Comparison of ENCODE assay signal across 8 cellular contexts in the genomic region with DNA sequence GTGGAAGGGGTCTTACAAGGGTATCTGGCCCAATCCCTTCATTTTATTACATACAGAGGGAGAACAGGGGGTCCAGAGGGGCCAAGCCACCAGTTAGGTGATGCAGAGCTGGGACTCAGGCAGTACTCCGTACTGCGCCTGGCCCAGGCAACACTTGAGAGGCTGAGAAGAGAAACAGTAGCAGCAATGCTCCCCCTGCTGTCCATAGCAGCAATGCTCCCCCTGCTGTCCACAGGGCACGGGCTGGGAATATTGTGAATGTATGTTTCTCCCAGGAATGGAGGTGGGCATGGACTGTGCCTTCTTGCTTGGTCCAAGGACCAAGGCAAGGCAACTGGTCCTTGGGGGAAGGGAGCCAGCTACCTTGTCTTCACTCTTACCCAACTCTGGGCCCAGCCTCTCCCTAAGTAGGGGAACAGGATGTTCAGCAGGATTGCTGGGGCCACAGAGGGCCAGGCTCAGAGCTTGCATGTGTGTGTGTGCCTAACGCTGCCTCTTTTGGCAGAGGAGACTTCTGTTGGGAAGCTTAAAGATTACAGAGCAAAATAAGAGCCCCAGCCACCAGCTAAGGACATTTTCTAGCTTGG. TPM values are rescaled to one million over a fixed set of nuclear protein-coding genes. Genes with fewer than 3 reads are reported as not detected.
DNase-seq lines count a peak whose midpoint lies in the region; ATAC-seq and TF ChIP-seq lines count a peak whose summit lies in the region.

No MANE protein-coding gene starts in this region.

- intact Hi-C loops in activated CD4-positive, alpha-beta T cell treated with anti-CD3 and anti-CD28 coated beads, Interleukin-2, amount 10 ng/mL, durations not matched to agents 24 days and 14 days (cut with micrococcal nuclease): loop anchor here (10.0 kb wide), 1 partner anchor 308 kb away; the partner anchor contains the start of gene SPAG4

- no peak overlapping the region for H3K4me3 Mint-ChIP-seq in activated naive CD4-positive, alpha-beta T cell treated with anti-CD3 and anti-CD28 coated beads, Interleukin-2, amount 10 ng/mL, durations not matched to agents 7 days and 5 days
- H3K4me3 Mint-ChIP-seq in activated CD4-positive, alpha-beta T cell treated with anti-CD3 and anti-CD28 coated beads, Interleukin-2, amount 10 ng/mL, durations not matched to agents 24 days and 14 days: no peak overlapping the region

- H3K27me3 Mint-ChIP-seq in activated naive CD4-positive, alpha-beta T cell treated with anti-CD3 and anti-CD28 coated beads, Interleukin-2, amount 10 ng/mL, durations not matched to agents 7 days and 5 days: no peaks in the 10 kb centered on the region
- H3K27me3 Mint-ChIP-seq in activated CD4-positive, alpha-beta T cell treated with anti-CD3 and anti-CD28 coated beads, Interleukin-2, amount 10 ng/mL, durations not matched to agents 24 days and 14 days: no peaks in the 10 kb centered on the region

- no peak overlapping the region for H3K27ac Mint-ChIP-seq in activated naive CD4-positive, alpha-beta T cell treated with anti-CD3 and anti-CD28 coated beads, Interleukin-2, amount 10 ng/mL, durations not matched to agents 7 days and 5 days
- H3K27ac Mint-ChIP-seq in activated CD4-positive, alpha-beta T cell treated with anti-CD3 and anti-CD28 coated beads, Interleukin-2, amount 10 ng/mL, durations not matched to agents 24 days and 14 days: peak overlapping the region; percentile 92

- ATAC-seq in GM19023 (IDR thresholded peaks at IDR 0.05; ENCODE audit: unreplicated experiment) (no peak), HG02938 (IDR thresholded peaks at IDR 0.05; ENCODE audit: unreplicated experiment) (no peak)

- H3K4me3 ChIP-seq in fibroblast of pulmonary artery (replicated peaks; ENCODE audit: low read depth, low read length): no peak overlapping the region

- peak; percentile 45 for DNase-seq in activated naive CD4-positive, alpha-beta T cell treated with anti-CD3 and anti-CD28 coated beads, Interleukin-2, amount 10 ng/mL, durations not matched to agents 7 days and 5 days
- DNase-seq in activated naive CD4-positive, alpha-beta T cell (lab: John Stamatoyannopoulos, UW): no peak
- DNase-seq in NCI-H2171 (lab: John Stamatoyannopoulos, UW) (peak; percentile 19), fibroblast of pulmonary artery (ENCODE audit: low read depth) (peak; percentile 87), nucleus accumbens (lab: John Stamatoyannopoulos, UW) (peak in 32 of 56 donors; percentile 4 to 60 (median 16))
- peak; percentile 80 for DNase-seq in activated CD4-positive, alpha-beta T cell treated with anti-CD3 and anti-CD28 coated beads, Interleukin-2, amount 10 ng/mL, durations not matched to agents 24 days and 14 days

- peaks cover 32% of the 10 kb centered on the region for H3K4me1 Mint-ChIP-seq in activated naive CD4-positive, alpha-beta T cell treated with anti-CD3 and anti-CD28 coated beads, Interleukin-2, amount 10 ng/mL, durations not matched to agents 7 days and 5 days
- peaks cover 52% of the 10 kb centered on the region for H3K4me1 Mint-ChIP-seq in activated CD4-positive, alpha-beta T cell treated with anti-CD3 and anti-CD28 coated beads, Interleukin-2, amount 10 ng/mL, durations not matched to agents 24 days and 14 days

- H3K36me3 Mint-ChIP-seq in activated naive CD4-positive, alpha-beta T cell treated with anti-CD3 and anti-CD28 coated beads, Interleukin-2, amount 10 ng/mL, durations not matched to agents 7 days and 5 days: peaks cover 3% of the 10 kb centered on the region
- H3K36me3 Mint-ChIP-seq in activated CD4-positive, alpha-beta T cell treated with anti-CD3 and anti-CD28 coated beads, Interleukin-2, amount 10 ng/mL, durations not matched to agents 24 days and 14 days (ENCODE audit: low read depth): peaks cover 6% of the 10 kb centered on the region

- CTCF ChIA-PET in activated naive CD4-positive, alpha-beta T cell treated with anti-CD3 and anti-CD28 coated beads, Interleukin-2, amount 10 ng/mL, durations not matched to agents 7 days and 5 days (lab: Charles Lee): interaction anchor here (0.6 to 8.6 kb wide), 20 partner anchors 8 to 191 kb away, joined by 3 to 104 read pairs (median 6); partner anchors contain the start of genes EDEM2, EIF6, GDF5 and MMP24OS

- peak; percentile 95 for TF ChIP-seq CTCF in fibroblast of pulmonary artery (IDR thresholded peaks at IDR 0.05; ENCODE audit: low read length, missing control alignments)

- H3K9me3 Mint-ChIP-seq in activated naive CD4-positive, alpha-beta T cell treated with anti-CD3 and anti-CD28 coated beads, Interleukin-2, amount 10 ng/mL, durations not matched to agents 7 days and 5 days: no peaks in the 10 kb centered on the region
- H3K9me3 Mint-ChIP-seq in activated CD4-positive, alpha-beta T cell treated with anti-CD3 and anti-CD28 coated beads, Interleukin-2, amount 10 ng/mL, durations not matched to agents 24 days and 14 days: no peaks in the 10 kb centered on the region

RNA-seq across cellular contexts. Expression of gene FAM83C, which starts 14.8 kb away (rescaled TPM):
- total RNA-seq in activated CD4-positive, alpha-beta T cell treated with anti-CD3 and anti-CD28 coated beads, Interleukin-2, amount 10 ng/mL, durations not matched to agents 24 days and 14 days: not detected in 2 replicates

RNA-seq across cellular contexts. Expression of gene EIF6, which starts 22.5 kb away (rescaled TPM):
- 211 and 216 TPM in 2 replicates for total RNA-seq in activated CD4-positive, alpha-beta T cell treated with anti-CD3 and anti-CD28 coated beads, Interleukin-2, amount 10 ng/mL, durations not matched to agents 24 days and 14 days

RNA-seq across cellular contexts. Expression of gene MMP24OS, which starts 29.1 kb away (rescaled TPM):
- 26.2 and 27.3 TPM in 2 replicates for total RNA-seq in activated CD4-positive, alpha-beta T cell treated with anti-CD3 and anti-CD28 coated beads, Interleukin-2, amount 10 ng/mL, durations not matched to agents 24 days and 14 days

Comparison
In these comparisons a context has a peak if more than half of its experiments do, and no peak if none do; other contexts are left out.
1. DNase-seq: peak in activated naive CD4-positive, alpha-beta T cell treated with anti-CD3 and anti-CD28 coated beads, Interleukin-2, amount 10 ng/mL, durations not matched to agents 7 days and 5 days (single experiment), NCI-H2171 (single experiment), activated CD4-positive, alpha-beta T cell treated with anti-CD3 and anti-CD28 coated beads, Interleukin-2, amount 10 ng/mL, durations not matched to agents 24 days and 14 days (single experiment), fibroblast of pulmonary artery (single experiment) and nucleus accumbens (32 of 56); none in activated naive CD4-positive, alpha-beta T cell (0 of 4).